ENCODE assay signal across 8 cellular contexts in genomic region chr16:66605177-66605999, GRCh38. TPM values are rescaled to one million over a fixed set of nuclear protein-coding genes. Genes with fewer than 3 reads are reported as not detected.
A peak's percentile ranks its signal among the peaks of the same experiment; 100 is the strongest.
DNase-seq lines count a peak whose midpoint lies in the region; ATAC-seq, FAIRE-seq and TF ChIP-seq lines count a peak whose summit lies in the region.

No MANE protein-coding gene starts in this region.

- H3K4me3 ChIP-seq in GM12864 (ENCODE audit: low read depth, low read length) = peak overlapping the region; percentile 58
- peak overlapping the region; percentile 33 to 81 (median 67) for H3K4me3 ChIP-seq in dorsolateral prefrontal cortex
- peak overlapping the region; percentile 74 for H3K4me3 ChIP-seq in lower lobe of right lung

- no peak for DNase-seq in GM12864 (ENCODE audit: low read depth)
- DNase-seq in T-helper 9 cell = peak; percentile 37
- no peak for DNase-seq in dorsolateral prefrontal cortex
- DNase-seq in lower lobe of right lung = peak; percentile 69
- peak; percentile 49 for DNase-seq in stimulated activated naive CD8-positive, alpha-beta T cell treated with anti-CD3 and anti-CD28 coated beads, Interleukin-15, Interleukin-2, amounts not matched to agents 100 U/mL and 50 U/mL, for 24 hours
- DNase-seq in NCI-H2029 treated with DMSO at 0.1 percent for 48 hours (lab: John Stamatoyannopoulos, UW) = no peak
- no peak for DNase-seq in GM12892 (ENCODE audit: insufficient read length)

- FAIRE-seq in GM12892 (lab: Jason Lieb, UNC) = no peak

- no peak for TF ChIP-seq CTCF in GM12864 (IDR thresholded peaks at IDR 0.05; ENCODE audit: low read depth, low read length, missing control alignments)
- peak in 3 of 56 donors; percentile 0 to 30 (median 18) for TF ChIP-seq CTCF in dorsolateral prefrontal cortex (IDR thresholded peaks at IDR 0.05 in 54 of 56, conservative IDR thresholded peaks at IDR 0.05 in 2 of 56; ENCODE audit: low read depth in 1 of 56, partially characterized antibody in 56 of 56)
- no peak for TF ChIP-seq CTCF in lower lobe of right lung (IDR thresholded peaks at IDR 0.05)

- H3K9me3 ChIP-seq in lower lobe of right lung = no peaks in the 10 kb centered on the region

- peaks cover 17% of the 10 kb centered on the region for H3K36me3 ChIP-seq in lower lobe of right lung

- peaks cover 33% of the 10 kb centered on the region for H3K4me1 ChIP-seq in lower lobe of right lung

- H3K27ac ChIP-seq in dorsolateral prefrontal cortex = peak overlapping the region in 51 of 59 donors; percentile 20 to 85 (median 63)
- H3K27ac ChIP-seq in lower lobe of right lung = peak overlapping the region; percentile 89

- no peak for TF ChIP-seq POLR2A in GM12892 (IDR thresholded peaks at IDR 0.05; ENCODE audit: low read depth, low read length)

- intact Hi-C loops in dorsolateral prefrontal cortex (cut with DNase I) = loop anchor here (5.0 to 10.0 kb wide), 5 partner anchors 89 to 198 kb away; partner anchors contain the start of gene CMTM4 (in 1 of the 2)
- intact Hi-C loops in lower lobe of right lung (cut with DNase I) = no loop called here

- ATAC-seq in HG03039 (IDR thresholded peaks at IDR 0.05; ENCODE audit: unreplicated experiment) (peak; percentile 8), lower lobe of right lung (peak; percentile 59 to 63)
- ATAC-seq in stimulated activated naive CD8-positive, alpha-beta T cell treated with anti-CD3 and anti-CD28 coated beads, Interleukin-15, Interleukin-2, amounts not matched to agents 100 U/mL and 50 U/mL, for 24 hours = peak; percentile 9

- no peaks in the 10 kb centered on the region for H3K27me3 ChIP-seq in dorsolateral prefrontal cortex
- no peaks in the 10 kb centered on the region for H3K27me3 ChIP-seq in lower lobe of right lung (ENCODE audit: low read depth)

RNA-seq across cellular contexts. Expression of gene CMTM3, which starts 0.9 kb away (rescaled TPM):
- total RNA-seq in dorsolateral prefrontal cortex = 10 to 100 TPM in 26 of 120 experiments, 1 to 10 TPM in 94; 3.4 to 15.7 (median 7.1) TPM
- total RNA-seq in lower lobe of right lung = 35.8 TPM
- 18.7 TPM for polyA plus RNA-seq in GM12892 (2012; ENCODE audit: missing spikeins)

RNA-seq across cellular contexts. Expression of gene CMTM2, which starts 26.1 kb away (rescaled TPM):
- 1 to 10 TPM in 52 of 120 experiments, under 1 TPM in 37, not detected in 31; 0.43 to 5.1 (median 1.1) TPM for total RNA-seq in dorsolateral prefrontal cortex
- 4.0 TPM for total RNA-seq in lower lobe of right lung
- not detected for polyA plus RNA-seq in GM12892 (2012; ENCODE audit: missing spikeins)

RNA-seq across cellular contexts. Expression of gene CMTM1, which starts 39.1 kb away (rescaled TPM):
- 10 to 100 TPM in 61 of 120 experiments, 1 to 10 TPM in 59; 5.4 to 19.5 (median 10.1) TPM for total RNA-seq in dorsolateral prefrontal cortex
- 8.1 TPM for total RNA-seq in lower lobe of right lung
- polyA plus RNA-seq in GM12892 (2012; ENCODE audit: missing spikeins) = 1.0 TPM

RNA-seq across cellular contexts. Expression of gene CKLF, which starts 53.0 kb away (rescaled TPM):
- total RNA-seq in dorsolateral prefrontal cortex (10 to 100 TPM in 119 of 120 experiments, 1 to 10 TPM in 1; 9.9 to 33.4 (median 19.9) TPM), lower lobe of right lung (64.9 TPM)
- polyA plus RNA-seq in GM12892 (2012; ENCODE audit: missing spikeins) = 81.1 TPM

RNA-seq across cellular contexts. Expression of gene TK2, which starts 55.5 kb away (rescaled TPM):
- total RNA-seq in dorsolateral prefrontal cortex (10 to 100 TPM; 39.7 to 71.2 (median 51.5) TPM), lower lobe of right lung (36.2 TPM)
- polyA plus RNA-seq in GM12892 (2012; ENCODE audit: missing spikeins) = 4.1 TPM

Comparison
In these comparisons a context has a peak if more than half of its experiments do, and no peak if none do; other contexts are left out.
1. DNase-seq: peak in T-helper 9 cell (single experiment), lower lobe of right lung (single experiment) and stimulated activated naive CD8-positive, alpha-beta T cell treated with anti-CD3 and anti-CD28 coated beads, Interleukin-15, Interleukin-2, amounts not matched to agents 100 U/mL and 50 U/mL, for 24 hours (single experiment); none in GM12864 (single experiment), dorsolateral prefrontal cortex (0 of 10), NCI-H2029 treated with DMSO at 0.1 percent for 48 hours (single experiment) and GM12892 (single experiment).
2. ATAC-seq: peak in every context shown above with its lines; median percentile 61 in lower lobe of right lung; 9 in stimulated activated naive CD8-positive, alpha-beta T cell treated with anti-CD3 and anti-CD28 coated beads, Interleukin-15, Interleukin-2, amounts not matched to agents 100 U/mL and 50 U/mL, for 24 hours; 8 in HG03039.
3. Peak in every context shown above with its lines, with median percentiles within 50 percentile points of each other: H3K4me3 ChIP-seq.